Comparison of ENCODE assay signal across 21 cellular contexts in the genomic region with DNA sequence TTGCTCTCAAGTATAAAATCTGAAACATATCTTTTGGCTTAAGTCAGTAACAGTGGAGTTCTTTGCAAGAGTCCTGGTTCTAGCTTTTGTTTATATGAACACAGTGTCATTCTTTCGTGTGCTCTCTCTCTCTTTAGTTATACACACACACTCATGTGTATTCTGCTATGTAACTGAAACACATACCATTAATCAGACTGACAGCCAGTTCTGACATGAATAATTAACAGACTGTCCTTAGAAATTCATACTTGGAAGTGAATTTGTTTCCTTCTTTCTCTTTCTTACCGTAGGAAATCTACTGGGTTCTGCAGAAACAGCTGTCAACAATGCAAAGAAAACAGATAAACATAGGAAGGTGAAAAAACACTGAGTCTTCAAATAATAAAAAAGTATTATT. TPM values are rescaled to one million over a fixed set of nuclear protein-coding genes. Genes with fewer than 3 reads are reported as not detected.
DNase-seq lines count a peak whose midpoint lies in the region; ATAC-seq, FAIRE-seq and TF ChIP-seq lines count a peak whose summit lies in the region.
"Had no signal": no experiment of that assay in that cellular context is flagged by ENCODE, and none has a peak within 500 bp of the region (broad histone marks: within the 10 kb centered on the region; RNA-seq: fewer than 3 reads in every experiment).

No MANE protein-coding gene starts in this region.

- 20 to 45% (median 22%) methylated on average over 2 of the region's 2 CpGs for WGBS in small intestine, 3 donors

- no peak for ATAC-seq in central memory CD8-positive, alpha-beta T cell (replicated peaks; ENCODE audit: extremely low read depth, poor library complexity, severe bottlenecking)
- ATAC-seq in stimulated activated naive CD8-positive, alpha-beta T cell treated with anti-CD3 and anti-CD28 coated beads, Interleukin-15, amount 100 ng/mL, for 72 hours = no peak
- ATAC-seq: PC-3 had no signal

- H3K36me3 ChIP-seq in OCI-LY1 (ENCODE audit: insufficient read depth, low read length) (peaks cover 37% of the 10 kb centered on the region), small intestine (ENCODE audit: control insufficient read depth in 2 of 2, insufficient read depth in 2 of 2, low read length in 2 of 2) (peaks cover 2 to 3% of the 10 kb centered on the region in 2 donors)
- H3K36me3 ChIP-seq: BE2C had no signal

- H2AFZ ChIP-seq in OCI-LY1 (ENCODE audit: low read length) = no peak overlapping the region

- H3K27ac Mint-ChIP-seq in central memory CD8-positive, alpha-beta T cell (ENCODE audit: low read depth) = no peak overlapping the region
- H3K27ac Mint-ChIP-seq in stimulated activated naive CD8-positive, alpha-beta T cell treated with anti-CD3 and anti-CD28 coated beads, Interleukin-15, amount 100 ng/mL, for 72 hours = no peak overlapping the region
- H3K27ac Mint-ChIP-seq: CD4-positive, alpha-beta T cell; HFFc6 had no signal

- FAIRE-seq in small intestine (lab: Jason Lieb, UNC) = no peak
- FAIRE-seq: H1 had no signal

- H3K4me3 ChIP-seq in OCI-LY1 (ENCODE audit: low read depth, low read length, poor library complexity, severe bottlenecking) (no peak overlapping the region), small intestine (ENCODE audit: low read depth in 1 of 2, low read length in 2 of 2) (no peak overlapping the region)
- H3K4me3 ChIP-seq: SJSA1 had no signal

- no peaks in the 10 kb centered on the region for H3F3A ChIP-seq in OCI-LY1 (ENCODE audit: insufficient read depth, low read length)

- in situ Hi-C loops in G401 (cut with HindIII; ENCODE audit: low sequenced_read_pairs) = no loop called here

- H3K36me3 Mint-ChIP-seq in central memory CD8-positive, alpha-beta T cell (ENCODE audit: insufficient read depth) = peaks cover 11% of the 10 kb centered on the region

- peak; percentile 39 for DNase-seq in NCI-H2029 treated with DMSO at 0.1 percent for 48 hours (lab: John Stamatoyannopoulos, UW)
- DNase-seq in NCI-H2029 (lab: John Stamatoyannopoulos, UW) = no peak
- DNase-seq in central memory CD8-positive, alpha-beta T cell (ENCODE audit: low spot score in 2 of 2) = no peak
- DNase-seq in small intestine = peak; percentile 28
- no peak for DNase-seq in NCI-H2107 treated with DMSO at 0.1 percent for 48 hours (lab: John Stamatoyannopoulos, UW; ENCODE audit: unreplicated experiment)
- DNase-seq in G401 (ENCODE audit: low spot score) = no peak
- DNase-seq in stimulated activated naive CD8-positive, alpha-beta T cell treated with anti-CD3 and anti-CD28 coated beads, Interleukin-15, amount 100 ng/mL, for 72 hours = no peak
- DNase-seq: BE2C; CD4-positive, alpha-beta T cell; HFFc6; NCI-H1048; NCI-H146; NCI-H2107; NCI-H226; NCI-H526; PC-3 had no signal

- TF ChIP-seq CTCF in OCI-LY1 (IDR thresholded peaks at IDR 0.05; ENCODE audit: low read length) = no peak

- H3K4me3 Mint-ChIP-seq in central memory CD8-positive, alpha-beta T cell = peak overlapping the region; percentile 60
- H3K4me3 Mint-ChIP-seq in stimulated activated naive CD8-positive, alpha-beta T cell treated with anti-CD3 and anti-CD28 coated beads, Interleukin-15, amount 100 ng/mL, for 72 hours = no peak overlapping the region
- H3K4me3 Mint-ChIP-seq: HFFc6 had no signal

- H3K27me3 Mint-ChIP-seq in central memory CD8-positive, alpha-beta T cell = no peaks in the 10 kb centered on the region
- no peaks in the 10 kb centered on the region for H3K27me3 Mint-ChIP-seq in stimulated activated naive CD8-positive, alpha-beta T cell treated with anti-CD3 and anti-CD28 coated beads, Interleukin-15, amount 100 ng/mL, for 72 hours
- H3K27me3 Mint-ChIP-seq: CD4-positive, alpha-beta T cell had no signal

- H3K27ac ChIP-seq in OCI-LY1 (ENCODE audit: low read depth, low read length, poor library complexity, severe bottlenecking) (no peak overlapping the region), small intestine (ENCODE audit: low read depth in 1 of 2, low read length in 1 of 2) (no peak overlapping the region)
- H3K27ac ChIP-seq: 22Rv1, KMS-11, SJSA1 had no signal

- no peak overlapping the region for H3K9ac ChIP-seq in OCI-LY1 (ENCODE audit: low read length)
- H3K9ac ChIP-seq: KMS-11 had no signal

- H3K4me1 ChIP-seq in OCI-LY1 (ENCODE audit: insufficient read depth, low read length, severe bottlenecking) (peaks cover 22% of the 10 kb centered on the region), small intestine (ENCODE audit: control insufficient read depth in 2 of 2, insufficient read depth in 1 of 2, low read depth in 1 of 2, low read length in 1 of 2) (no peaks in the 10 kb centered on the region)
- H3K4me1 ChIP-seq: BE2C had no signal

- H3K79me2 ChIP-seq in OCI-LY1 (ENCODE audit: insufficient read depth, low read length) = 0 out of 2 replicates have a peak, but pooled peaks cover 8% of the 10 kb centered on the region

- H3K27me3 ChIP-seq in OCI-LY1 (ENCODE audit: insufficient read depth, low read length) = no peaks in the 10 kb centered on the region
- H3K27me3 ChIP-seq in small intestine (ENCODE audit: control insufficient read depth in 2 of 2, insufficient read depth in 2 of 2, low read length in 2 of 2) = no peaks in the 10 kb centered on the region
- H3K27me3 ChIP-seq: BE2C, SJSA1 had no signal

- H3K4me1 Mint-ChIP-seq in central memory CD8-positive, alpha-beta T cell = peaks cover 37% of the 10 kb centered on the region
- peaks cover 40% of the 10 kb centered on the region for H3K4me1 Mint-ChIP-seq in stimulated activated naive CD8-positive, alpha-beta T cell treated with anti-CD3 and anti-CD28 coated beads, Interleukin-15, amount 100 ng/mL, for 72 hours

- H3K9me3 ChIP-seq in OCI-LY1 (ENCODE audit: low read length) (no peaks in the 10 kb centered on the region), small intestine (ENCODE audit: control insufficient read depth, low read depth) (no peaks in the 10 kb centered on the region)
- H3K9me3 ChIP-seq: BE2C, SJSA1 had no signal

- H3K9me3 Mint-ChIP-seq in central memory CD8-positive, alpha-beta T cell = no peaks in the 10 kb centered on the region
- H3K9me3 Mint-ChIP-seq in stimulated activated naive CD8-positive, alpha-beta T cell treated with anti-CD3 and anti-CD28 coated beads, Interleukin-15, amount 100 ng/mL, for 72 hours = peaks cover 0 to 5% of the 10 kb centered on the region in 2 donors
- H3K9me3 Mint-ChIP-seq: CD4-positive, alpha-beta T cell; HFFc6 had no signal

- no peaks in the 10 kb centered on the region for H4K20me1 ChIP-seq in OCI-LY1 (ENCODE audit: insufficient read depth, low read length)

- 0 out of 2 replicates have a peak overlapping the region, but pooled peaks have one; percentile 7 for H3K4me2 ChIP-seq in OCI-LY1 (ENCODE audit: low read length)
- H3K4me2 ChIP-seq: KMS-11 had no signal

- H3K9me2 ChIP-seq in OCI-LY1 (ENCODE audit: low read depth, low read length) = no peaks in the 10 kb centered on the region

RNA-seq across cellular contexts. Expression of a gene that starts 2.5 kb away (rescaled TPM):
- 1 to 10 TPM; 3.1 to 5.3 (median 3.5) TPM for polyA plus RNA-seq in small intestine
- total RNA-seq in G401 (2014; rRNA removed; shearing (Covaris generic)) = 12.5 and 23.4 TPM in 2 replicates

RNA-seq across cellular contexts. Expression of a gene that starts 38.5 kb away (rescaled TPM):
- polyA plus RNA-seq in small intestine = 10 to 100 TPM; 10.5 to 13.9 (median 12.7) TPM
- total RNA-seq in G401 (2014; rRNA removed; shearing (Covaris generic)) = 36.1 and 39.9 TPM in 2 replicates

Comparison
In these comparisons a context has a peak if more than half of its experiments do, and no peak if none do; other contexts are left out.
1. DNase-seq: peak in NCI-H2029 treated with DMSO at 0.1 percent for 48 hours (single experiment) and small intestine (single experiment); none in NCI-H2029 (single experiment), central memory CD8-positive, alpha-beta T cell (0 of 2), NCI-H2107 treated with DMSO at 0.1 percent for 48 hours (single experiment), G401 (single experiment) and stimulated activated naive CD8-positive, alpha-beta T cell treated with anti-CD3 and anti-CD28 coated beads, Interleukin-15, amount 100 ng/mL, for 72 hours (0 of 2).